In the genomic region with DNA sequence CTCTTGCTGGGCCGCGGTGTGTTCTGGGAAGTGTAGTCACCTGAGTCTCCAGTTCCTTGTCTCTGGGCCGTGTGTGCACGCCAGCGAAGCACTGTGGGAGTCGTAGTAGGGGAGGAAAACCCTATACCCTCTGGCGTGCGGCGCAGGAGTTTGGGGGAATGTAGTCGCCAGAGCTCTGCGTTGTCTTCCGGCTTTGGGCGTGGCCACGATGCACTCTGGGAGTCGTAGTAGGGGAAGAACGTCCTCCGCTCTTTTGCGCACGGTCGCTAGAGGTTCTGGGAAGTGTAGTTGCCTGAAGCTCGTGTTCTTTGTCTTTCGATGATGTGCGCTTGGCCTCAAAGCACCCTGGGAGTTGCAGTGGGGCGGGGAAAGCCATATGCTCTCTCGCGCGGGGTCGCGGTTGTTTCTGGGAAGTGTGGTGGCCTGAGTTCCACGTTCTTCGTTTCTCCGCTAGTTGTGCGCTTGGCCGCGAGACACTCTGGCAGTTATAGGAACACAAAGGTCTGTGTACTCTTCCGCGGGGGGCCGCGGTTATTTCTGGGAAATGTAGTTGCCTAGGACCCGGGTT, we compare ENCODE assay signal across 8 cellular contexts. TPM values are rescaled to one million over a fixed set of nuclear protein-coding genes. Genes with fewer than 3 reads are reported as not detected.
DNase-seq lines count a peak whose midpoint lies in the region; ATAC-seq and TF ChIP-seq lines count a peak whose summit lies in the region.

No MANE protein-coding gene starts in this region.

- intact Hi-C loops in PC-3 (cut with micrococcal nuclease) (no loop called here), esophagus muscularis mucosa (cut with DNase I) (loop anchor here (1.0 to 5.0 kb wide), 2 partner anchors 43 to 50 kb away; a partner anchor contains a TSS)

- H3K4me1 Mint-ChIP-seq in activated T-cell treated with anti-CD3 and anti-CD28 coated beads, Interleukin-2, amount 50 U/mL, for 24 hours (ENCODE audit: low read depth), result peaks cover 13% of the 10 kb centered on the region

- peaks cover 69% of the 10 kb centered on the region for H3K36me3 Mint-ChIP-seq in activated T-cell treated with anti-CD3 and anti-CD28 coated beads, Interleukin-2, amount 50 U/mL, for 24 hours (ENCODE audit: low read depth)

- no peaks in the 10 kb centered on the region for H3K9me2 ChIP-seq in PC-3 (replicated peaks; ENCODE audit: low read length)

- ATAC-seq in GM21526 (IDR thresholded peaks at IDR 0.05; ENCODE audit: low FRiP score, unreplicated experiment), result peak; percentile 81
- ATAC-seq in PC-3, result peak; percentile 35

- CTCF ChIA-PET in PC-3 (lab: Charles Lee), result no interaction called here

- H4K20me1 ChIP-seq in PC-3 (ENCODE audit: low read length), result no peaks in the 10 kb centered on the region

- TF ChIP-seq EP300 in esophagus muscularis mucosa (IDR thresholded peaks at IDR 0.05), result no peak

- no peaks in the 10 kb centered on the region for H3K27me3 Mint-ChIP-seq in activated T-cell treated with anti-CD3 and anti-CD28 coated beads, Interleukin-2, amount 50 U/mL, for 24 hours

- BruUV-seq in PC-3 (replicated peaks; lab: Mats Ljungman, UMichigan), result no TSS peak

- peak overlapping the region; percentile 82 for H2AFZ ChIP-seq in PC-3 (ENCODE audit: low read length)

- H3K9ac ChIP-seq in PC-3 (ENCODE audit: low read length) (peak overlapping the region; percentile 31; the same call in 1 of the 2 replicates), mucosa of stomach (ENCODE audit: low read length) (peak overlapping the region; percentile 91)

- H3K9me3 ChIP-seq in PC-3 (ENCODE audit: low read length), result peaks cover 40% of the 10 kb centered on the region
- H3K9me3 ChIP-seq in esophagus muscularis mucosa, result peaks cover 11 to 83% (median 79%) of the 10 kb centered on the region in 4 donors
- peaks cover 5% of the 10 kb centered on the region for H3K9me3 ChIP-seq in mucosa of stomach (ENCODE audit: control insufficient read depth, low read length)

- H3K9me3 Mint-ChIP-seq in activated T-cell treated with anti-CD3 and anti-CD28 coated beads, Interleukin-2, amount 50 U/mL, for 24 hours, result peaks cover 43% of the 10 kb centered on the region

- H3K4me2 ChIP-seq in PC-3 (ENCODE audit: low read length), result peak overlapping the region; percentile 54

- H3K27ac ChIP-seq in PC-3 (ENCODE audit: low read length) (peak overlapping the region; percentile 34; the same call in 1 of the 2 replicates), esophagus muscularis mucosa (replicated peaks in 1 of 4) (peak overlapping the region; percentile 96 to 99 (median 97))

- WGBS in esophagus muscularis mucosa, result under 1% methylated on average over 20 of the region's 40 CpGs

- no peak for TF ChIP-seq POLR2A in esophagus muscularis mucosa (IDR thresholded peaks at IDR 0.05; ENCODE audit: low read depth)

- H3K79me2 ChIP-seq in PC-3 (ENCODE audit: low read length), result no peaks in the 10 kb centered on the region

- H3K4me3 ChIP-seq in PC-3 (ENCODE audit: low read length) (peak overlapping the region; percentile 60), esophagus muscularis mucosa (peak overlapping the region; percentile 75 to 89 (median 82)), mucosa of stomach (ENCODE audit: low read length) (peak overlapping the region; percentile 74)

- H3K27ac Mint-ChIP-seq in activated T-cell treated with anti-CD3 and anti-CD28 coated beads, Interleukin-2, amount 50 U/mL, for 24 hours, result no peak overlapping the region

- TF ChIP-seq CTCF in PC-3 (conservative IDR thresholded peaks at IDR 0.05; ENCODE audit: low read depth, low read length), result no peak
- TF ChIP-seq CTCF in esophagus muscularis mucosa (IDR thresholded peaks at IDR 0.05), result peak in 1 of 3 experiments; percentile 11

- peaks cover 8% of the 10 kb centered on the region; the same call in 1 of the 2 replicates for H3K36me3 ChIP-seq in PC-3 (ENCODE audit: low read depth, low read length)
- peaks cover 24 to 35% (median 31%) of the 10 kb centered on the region in 4 donors for H3K36me3 ChIP-seq in esophagus muscularis mucosa
- H3K36me3 ChIP-seq in mucosa of stomach (ENCODE audit: control insufficient read depth, insufficient read depth, low read length), result no peaks in the 10 kb centered on the region

- no peak overlapping the region for H3K4me3 Mint-ChIP-seq in activated T-cell treated with anti-CD3 and anti-CD28 coated beads, Interleukin-2, amount 50 U/mL, for 24 hours

- POLR2A ChIA-PET in PC-3 (lab: Charles Lee; ENCODE audit: unreplicated experiment), result no interaction called here

- H3K27me3 ChIP-seq in PC-3 (ENCODE audit: low read length) (no peaks in the 10 kb centered on the region), esophagus muscularis mucosa (no peaks in the 10 kb centered on the region), mucosa of stomach (ENCODE audit: control insufficient read depth, insufficient read depth, low read length) (no peaks in the 10 kb centered on the region)

- no peaks in the 10 kb centered on the region for H3F3A ChIP-seq in PC-3 (ENCODE audit: low read length, unreplicated experiment)

- DNase-seq in DMS153 (lab: John Stamatoyannopoulos, UW) (peak; percentile 99), HuH-7 (ENCODE audit: low spot score) (peak; percentile 64), PC-3 (peak; percentile 56), esophagus muscularis mucosa (ENCODE audit: extremely low spot score) (peak; percentile 99)
- DNase-seq in activated T-cell treated with anti-CD3 and anti-CD28 coated beads, Interleukin-2, amount 50 U/mL, for 24 hours, result peak; percentile 96
- DNase-seq in stimulated activated CD8-positive, alpha-beta memory T cell treated with anti-CD3 and anti-CD28 coated beads, Interleukin-7, amount 100 ng/mL, for 1 hour (ENCODE audit: low read depth in 2 of 2), result peak; percentile 85 to 91

- H3K4me1 ChIP-seq in PC-3 (ENCODE audit: insufficient read depth, low read length) (no peaks in the 10 kb centered on the region), esophagus muscularis mucosa (peaks cover 11 to 19% (median 15%) of the 10 kb centered on the region in 4 donors), mucosa of stomach (ENCODE audit: control insufficient read depth, insufficient read depth, low read length) (peaks cover 3% of the 10 kb centered on the region)

RNA-seq across cellular contexts. Expression of a gene that starts 0.6 kb away (rescaled TPM):
- total RNA-seq in PC-3 (2014; rRNA removed) (1.4 and 1.8 TPM in 2 replicates), esophagus muscularis mucosa (10 to 100 TPM; 12.0 to 13.8 (median 13.1) TPM)

RNA-seq across cellular contexts. Expression of a gene that starts 42.8 kb away (rescaled TPM):
- 3.2 and 12.9 TPM in 2 replicates for total RNA-seq in PC-3 (2014; rRNA removed)
- 10 to 100 TPM; 19.5 to 21.2 (median 20.7) TPM for total RNA-seq in esophagus muscularis mucosa

RNA-seq across cellular contexts. Expression of a gene that starts 49.9 kb away (rescaled TPM):
- total RNA-seq in PC-3 (2014; rRNA removed), result 0.86 and 0.98 TPM in 2 replicates
- total RNA-seq in esophagus muscularis mucosa, result 1 to 10 TPM; 1.8 to 4.6 (median 2.6) TPM

RNA-seq across cellular contexts. Expression of a gene that starts 50.3 kb away (rescaled TPM):
- total RNA-seq in PC-3 (2014; rRNA removed) (1.9 and 2.0 TPM in 2 replicates), esophagus muscularis mucosa (10 to 100 TPM in 2 of 4 donors, 1 to 10 TPM in 2; 3.4 to 15.4 (median 9.7) TPM)

Comparison
In these comparisons a context has a peak if more than half of its experiments do, and no peak if none do; other contexts are left out.
1. Peak in every context shown above with its lines: DNase-seq, ATAC-seq, H3K4me3 ChIP-seq and H3K27ac ChIP-seq.